Comparison of ENCODE assay signal across 28 cellular contexts in genomic region chr12:115492553-115492952, GRCh38.
"Had no signal": no experiment of that assay in that cellular context is flagged by ENCODE, and none has a peak within 500 bp of the region (broad histone marks: within the 10 kb centered on the region; RNA-seq: fewer than 3 reads in every experiment).

No MANE protein-coding gene starts in this region.

- H3K4me3 ChIP-seq: stomach, suprapubic skin, testis, thoracic aorta, thyroid gland, tibial artery, tibial nerve, transverse colon, upper lobe of left lung, upper lobe of right lung, uterus, vagina had no signal

- H3K36me3 Mint-ChIP-seq: stimulated activated effector memory CD8-positive, alpha-beta T cell treated with anti-CD3 and anti-CD28 coated beads, Interleukin-12 subunit alpha, Interleukin-12 subunit beta, amount 100 ng/mL, for 72 hours; stimulated activated memory B cell treated with anti-CD40 and anti-IgM and Interleukin-4, amounts not matched to agents 10 μg/mL and 1 μg/mL and 100 μg/mL, for 72 hours; stimulated activated naive B cell treated with anti-CD40 and anti-IgM and Interleukin-4, amounts not matched to agents 10 μg/mL and 1 μg/mL and 100 μg/mL, for 72 hours had no signal

- H3K9me3 ChIP-seq: suprapubic skin, testis, thoracic aorta, thyroid gland, tibial artery, tibial nerve, transverse colon, upper lobe of right lung, uterus, vagina had no signal

- DNase-seq: stimulated activated CD4-positive, alpha-beta T cell treated with anti-CD3 and anti-CD28 coated beads, Interleukin-2, amount 100 ng/mL, for 48 hours; stimulated activated CD4-positive, alpha-beta T cell treated with anti-CD3 and anti-CD28 coated beads, Interleukin-4, amount 100 ng/mL, for 1 hour; stimulated activated CD4-positive, alpha-beta T cell treated with anti-CD3 and anti-CD28 coated beads, Interleukin-4, amount 100 ng/mL, for 24 hours; stimulated activated CD4-positive, alpha-beta T cell treated with anti-CD3 and anti-CD28 coated beads, Interleukin-4, amount 100 ng/mL, for 4 hours; stimulated activated CD8-positive, alpha-beta memory T cell treated with anti-CD3 and anti-CD28 coated beads, Interleukin-4, amount 100 ng/mL, for 48 hours; stimulated activated naive B cell treated with anti-CD40 and anti-IgM and Interleukin-4, amounts not matched to agents 10 μg/mL and 1 μg/mL and 100 μg/mL, for 72 hours; stimulated activated naive CD4-positive, alpha-beta T cell; stimulated activated naive CD4-positive, alpha-beta T cell treated with Interleukin-2 at 50 U/mL for 16 hours; stimulated activated naive CD8-positive, alpha-beta T cell treated with anti-CD3 and anti-CD28 coated beads, Interleukin-15, amount 100 ng/mL, for 72 hours; stimulated activated naive CD8-positive, alpha-beta T cell treated with anti-CD3 and anti-CD28 coated beads, Interleukin-15, Interleukin-2, amounts not matched to agents 100 U/mL and 50 U/mL, for 24 hours; substantia nigra; testis; thyroid gland; tibial artery; transverse colon; trophoblast cell; upper lobe of left lung; upper lobe of right lung; uterus had no signal

- H3K4me1 Mint-ChIP-seq: stimulated activated effector memory CD8-positive, alpha-beta T cell treated with anti-CD3 and anti-CD28 coated beads, Interleukin-12 subunit alpha, Interleukin-12 subunit beta, amount 100 ng/mL, for 72 hours; stimulated activated memory B cell treated with anti-CD40 and anti-IgM and Interleukin-4, amounts not matched to agents 10 μg/mL and 1 μg/mL and 100 μg/mL, for 72 hours; stimulated activated naive B cell treated with anti-CD40 and anti-IgM and Interleukin-4, amounts not matched to agents 10 μg/mL and 1 μg/mL and 100 μg/mL, for 72 hours; stimulated activated naive CD8-positive, alpha-beta T cell treated with anti-CD3 and anti-CD28 coated beads, Interleukin-15, amount 100 ng/mL, for 72 hours had no signal

- H3K27me3 ChIP-seq: suprapubic skin, testis, thyroid gland, tibial nerve, transverse colon, upper lobe of left lung, upper lobe of right lung, uterus, vagina had no signal

- H3K27ac Mint-ChIP-seq: stimulated activated effector memory CD8-positive, alpha-beta T cell treated with anti-CD3 and anti-CD28 coated beads, Interleukin-12 subunit alpha, Interleukin-12 subunit beta, amount 100 ng/mL, for 72 hours; stimulated activated memory B cell treated with anti-CD40 and anti-IgM and Interleukin-4, amounts not matched to agents 10 μg/mL and 1 μg/mL and 100 μg/mL, for 72 hours; stimulated activated naive B cell treated with anti-CD40 and anti-IgM and Interleukin-4, amounts not matched to agents 10 μg/mL and 1 μg/mL and 100 μg/mL, for 72 hours; stimulated activated naive CD8-positive, alpha-beta T cell treated with anti-CD3 and anti-CD28 coated beads, Interleukin-15, amount 100 ng/mL, for 72 hours; stimulated activated naive CD8-positive, alpha-beta T cell treated with anti-CD3 and anti-CD28 coated beads, Interleukin-15, Interleukin-2, amounts not matched to agents 100 ng/mL and 50 ng/mL, for 24 hours had no signal

- H3K4me1 ChIP-seq: suprapubic skin, testis, thyroid gland, tibial artery, tibial nerve, transverse colon, upper lobe of left lung, upper lobe of right lung, uterus, vagina had no signal

- H3K27me3 Mint-ChIP-seq: stimulated activated memory B cell treated with anti-CD40 and anti-IgM and Interleukin-4, amounts not matched to agents 10 μg/mL and 1 μg/mL and 100 μg/mL, for 72 hours; stimulated activated naive CD8-positive, alpha-beta T cell treated with anti-CD3 and anti-CD28 coated beads, Interleukin-15, amount 100 ng/mL, for 72 hours; stimulated activated naive CD8-positive, alpha-beta T cell treated with anti-CD3 and anti-CD28 coated beads, Interleukin-15, Interleukin-2, amounts not matched to agents 100 ng/mL and 50 ng/mL, for 24 hours had no signal

- H3K9me3 Mint-ChIP-seq: stimulated activated naive B cell treated with anti-CD40 and anti-IgM and Interleukin-4, amounts not matched to agents 10 μg/mL and 1 μg/mL and 100 μg/mL, for 72 hours; stimulated activated naive CD8-positive, alpha-beta T cell treated with anti-CD3 and anti-CD28 coated beads, Interleukin-15, Interleukin-2, amounts not matched to agents 100 ng/mL and 50 ng/mL, for 24 hours had no signal

- H3K4me3 Mint-ChIP-seq: stimulated activated effector memory CD8-positive, alpha-beta T cell treated with anti-CD3 and anti-CD28 coated beads, Interleukin-12 subunit alpha, Interleukin-12 subunit beta, amount 100 ng/mL, for 72 hours; stimulated activated memory B cell treated with anti-CD40 and anti-IgM and Interleukin-4, amounts not matched to agents 10 μg/mL and 1 μg/mL and 100 μg/mL, for 72 hours; stimulated activated naive B cell treated with anti-CD40 and anti-IgM and Interleukin-4, amounts not matched to agents 10 μg/mL and 1 μg/mL and 100 μg/mL, for 72 hours; stimulated activated naive CD8-positive, alpha-beta T cell treated with anti-CD3 and anti-CD28 coated beads, Interleukin-15, amount 100 ng/mL, for 72 hours; stimulated activated naive CD8-positive, alpha-beta T cell treated with anti-CD3 and anti-CD28 coated beads, Interleukin-15, Interleukin-2, amounts not matched to agents 100 ng/mL and 50 ng/mL, for 24 hours had no signal

- H3K36me3 ChIP-seq: stomach, suprapubic skin, thoracic aorta, thyroid gland, tibial artery, tibial nerve, transverse colon, upper lobe of left lung, upper lobe of right lung, uterus, vagina had no signal

- FAIRE-seq: urothelium cell line had no signal

- H3K27ac ChIP-seq: stomach, suprapubic skin, testis, thoracic aorta, thyroid gland, tibial artery, tibial nerve, transverse colon, upper lobe of left lung, upper lobe of right lung, uterus, vagina had no signal

- ATAC-seq: stimulated activated effector memory CD8-positive, alpha-beta T cell treated with anti-CD3 and anti-CD28 coated beads, Interleukin-12 subunit alpha, Interleukin-12 subunit beta, amount 100 ng/mL, for 72 hours; stimulated activated memory B cell treated with anti-CD40 and anti-IgM and Interleukin-4, amounts not matched to agents 10 μg/mL and 1 μg/mL and 100 μg/mL, for 72 hours; stimulated activated naive B cell treated with anti-CD40 and anti-IgM and Interleukin-4, amounts not matched to agents 10 μg/mL and 1 μg/mL and 100 μg/mL, for 72 hours; stimulated activated naive CD8-positive, alpha-beta T cell treated with anti-CD3 and anti-CD28 coated beads, Interleukin-15, amount 100 ng/mL, for 72 hours; stimulated activated naive CD8-positive, alpha-beta T cell treated with anti-CD3 and anti-CD28 coated beads, Interleukin-15, Interleukin-2, amounts not matched to agents 100 U/mL and 50 U/mL, for 24 hours; upper lobe of right lung had no signal
